In genomic region chr1:237672748-237673147, GRCh38 we compare ENCODE assay signal across 13 cellular contexts.
DNase-seq lines count a peak whose midpoint lies in the region; ATAC-seq, FAIRE-seq and TF ChIP-seq lines count a peak whose summit lies in the region.
"Had no signal": no experiment of that assay in that cellular context is flagged by ENCODE, and none has a peak within 500 bp of the region (broad histone marks: within the 10 kb centered on the region; RNA-seq: fewer than 3 reads in every experiment).

No MANE protein-coding gene starts in this region.

- H3K27ac ChIP-seq in C4-2B (no peak overlapping the region), H1 (ENCODE audit: low read depth, low read length) (no peak overlapping the region), testis (no peak overlapping the region)

- DNase-seq in GM10248 (ENCODE audit: extremely low spot score) (no peak), NCI-H526 treated with DMSO at 0.1 percent for 48 hours (lab: John Stamatoyannopoulos, UW) (peak; percentile 20), H1 (ENCODE audit: low read depth in 1 of 2, low spot score in 2 of 2) (no peak), pons (ENCODE audit: low spot score) (no peak), testis (no peak)
- DNase-seq in naive thymus-derived CD8-positive, alpha-beta T cell = no peak
- DNase-seq in stimulated activated CD4-positive, alpha-beta T cell treated with anti-CD3 and anti-CD28 coated beads, Interleukin-1b, Interleukin-23, amount 100 ng/mL, for 48 hours = no peak
- DNase-seq: NCI-H1048, nucleus accumbens had no signal

- TF ChIP-seq EP300 in H1 (IDR thresholded peaks at IDR 0.05; ENCODE audit: borderline replicate concordance in 1 of 2, low read depth in 2 of 2, low read length in 2 of 2) = no peak

- peak; percentile 70 for FAIRE-seq in H1 (lab: Jason Lieb, UNC)
- FAIRE-seq: G401.6 had no signal

- no peak overlapping the region for H4K91ac ChIP-seq in H1 (replicated peaks; ENCODE audit: insufficient read length, low read length)

- no peak overlapping the region for H3K4me2 ChIP-seq in H1 (ENCODE audit: insufficient read depth in 1 of 2, low read depth in 2 of 2, low read length in 2 of 2)

- H3K9me3 ChIP-seq in H1 (ENCODE audit: insufficient read depth in 2 of 2, low read depth in 1 of 2, low read length in 1 of 2) (no peaks in the 10 kb centered on the region), testis (no peaks in the 10 kb centered on the region)

- H3K27me3 ChIP-seq in H1 (replicated peaks in 1 of 4; ENCODE audit: control insufficient read depth in 3 of 4, extremely low read depth in 1 of 4, insufficient read depth in 3 of 4, low read length in 3 of 4) (no peaks in the 10 kb centered on the region), testis (no peaks in the 10 kb centered on the region)

- H3K4me1 ChIP-seq in H1 (replicated peaks in 1 of 4; ENCODE audit: control insufficient read depth in 3 of 4, insufficient read depth in 4 of 4, low read length in 3 of 4) (peaks cover 0 to 2% (median 0%) of the 10 kb centered on the region in 4 experiments; a peak in 1 of 7 replicates), testis (no peaks in the 10 kb centered on the region)

- H3K56ac ChIP-seq in H1 (replicated peaks; ENCODE audit: insufficient read length, low read depth, low read length) = no peak overlapping the region

- H3K4me3 ChIP-seq in H1 (ENCODE audit: extremely low read depth in 1 of 4, insufficient read depth in 2 of 4, low read depth in 3 of 4, low read length in 4 of 4) = no peak overlapping the region
- H3K4me3 ChIP-seq in testis = no peak overlapping the region

- CTCF ChIA-PET in GM10248 (lab: Yijun Ruan, JAX) = interaction anchor here (0.9 kb wide), 1 partner anchor 8 kb away, joined by 3 read pairs; no protein-coding TSS in a partner anchor
- CTCF ChIA-PET in H1 (lab: Charles Lee; ENCODE audit: partially characterized antibody) = interaction anchor here (0.6 to 1.4 kb wide), 8 partner anchors 8 to 127 kb away, joined by 3 to 5 read pairs (median 3); no protein-coding TSS in a partner anchor

- H3K23ac ChIP-seq in H1 (ENCODE audit: insufficient read length) = no peak overlapping the region

- peak; percentile 85 for TF ChIP-seq CTCF in C4-2B (conservative IDR thresholded peaks at IDR 0.05)
- TF ChIP-seq CTCF in GM10248 (IDR thresholded peaks at IDR 0.05; ENCODE audit: control extremely low read depth, extremely low read depth, low read depth, missing control alignments) = peak; percentile 15
- peak in 2 of 3 experiments; percentile 44 to 78; a peak in 3 of 4 replicates for TF ChIP-seq CTCF in H1 (IDR thresholded peaks at IDR 0.05; ENCODE audit: control extremely low read depth in 1 of 3, insufficient read depth in 1 of 3, low read depth in 1 of 3, low read length in 3 of 3)
- TF ChIP-seq CTCF in testis (IDR thresholded peaks at IDR 0.05) = no peak

- no peak overlapping the region for H2BK20ac ChIP-seq in H1 (ENCODE audit: low read length)

- no peak overlapping the region for H3K27ac Mint-ChIP-seq in naive thymus-derived CD8-positive, alpha-beta T cell
- H3K27ac Mint-ChIP-seq: activated T-helper 17 cell treated with anti-CD3 and anti-CD28 coated beads, Interleukin-2, amount 50 U/mL, for 72 hours; T-helper 2 cell treated with Interferon-gamma antibody and Interleukin-4, amounts not matched to agents 5 μg/mL and 100 μg/mL, for 36 hours had no signal

- H2BK12ac ChIP-seq in H1 (ENCODE audit: low read depth, low read length) = no peak overlapping the region

- no peak overlapping the region for H3K4me3 Mint-ChIP-seq in naive thymus-derived CD8-positive, alpha-beta T cell
- H3K4me3 Mint-ChIP-seq: activated T-helper 17 cell treated with anti-CD3 and anti-CD28 coated beads, Interleukin-2, amount 50 U/mL, for 72 hours; T-helper 2 cell treated with Interferon-gamma antibody and Interleukin-4, amounts not matched to agents 5 μg/mL and 100 μg/mL, for 36 hours had no signal

- H3K36me3 Mint-ChIP-seq in naive thymus-derived CD8-positive, alpha-beta T cell = peaks cover 0 to 2% (median 0%) of the 10 kb centered on the region in 3 donors

- no peak overlapping the region for H4K8ac ChIP-seq in H1 (ENCODE audit: extremely low read depth, insufficient read depth, low read length)

- no peak overlapping the region for H2AK5ac ChIP-seq in H1 (ENCODE audit: low read depth, low read length)

- no peak overlapping the region for H3K18ac ChIP-seq in H1 (ENCODE audit: extremely low read depth, low read length)

- H4K5ac ChIP-seq in H1 (ENCODE audit: insufficient read length, low read depth, low read length) = no peak overlapping the region

- no peak for ATAC-seq in naive thymus-derived CD8-positive, alpha-beta T cell
- ATAC-seq: activated T-helper 17 cell treated with anti-CD3 and anti-CD28 coated beads, Interleukin-2, amount 50 U/mL, for 72 hours had no signal

- no peaks in the 10 kb centered on the region for H3K79me1 ChIP-seq in H1 (ENCODE audit: low read depth, low read length)

- H4K20me1 ChIP-seq in H1 (replicated peaks in 1 of 2; ENCODE audit: control insufficient read depth in 1 of 2, insufficient read depth in 2 of 2, low read length in 2 of 2) = no peaks in the 10 kb centered on the region

- no peaks in the 10 kb centered on the region for H3K23me2 ChIP-seq in H1 (ENCODE audit: low read depth, low read length)

- H3K14ac ChIP-seq in H1 (ENCODE audit: insufficient read length) = no peak overlapping the region

- no peak overlapping the region for H3K4ac ChIP-seq in H1 (replicated peaks; ENCODE audit: insufficient read length, low read depth, low read length)

- no peak overlapping the region for H3K9ac ChIP-seq in H1 (replicated peaks in 1 of 4; ENCODE audit: extremely low read depth in 1 of 4, low read depth in 3 of 4, low read length in 3 of 4)

- intact Hi-C loops in testis (cut with DNase I; ENCODE audit: low total_unique reads) = no loop called here

- peak; percentile 48 to 65; a peak in 3 of 4 replicates for TF ChIP-seq RAD21 in H1 (IDR thresholded peaks at IDR 0.05 in 1 of 2, conservative IDR thresholded peaks at IDR 0.05 in 1 of 2; ENCODE audit: low read depth in 2 of 2, low read length in 2 of 2)

- no peak overlapping the region for H2AFZ ChIP-seq in H1 (ENCODE audit: low read length)

- H2BK120ac ChIP-seq in H1 (replicated peaks; ENCODE audit: low read depth, low read length) = no peak overlapping the region

- no peaks in the 10 kb centered on the region for H3K27me3 Mint-ChIP-seq in naive thymus-derived CD8-positive, alpha-beta T cell
- H3K27me3 Mint-ChIP-seq: activated T-helper 17 cell treated with anti-CD3 and anti-CD28 coated beads, Interleukin-2, amount 50 U/mL, for 72 hours had no signal

- no peaks in the 10 kb centered on the region for H3K79me2 ChIP-seq in H1 (ENCODE audit: control insufficient read depth in 1 of 2, insufficient read depth in 2 of 2, low read length in 2 of 2)

- 62% methylated on average over 2 of the region's 2 CpGs; no CpG with 5 or more reads in 1 of the 2 experiments for WGBS in H1 (ENCODE audit: extremely low coverage in 1 of 2, insufficient coverage in 1 of 2, insufficient read length in 1 of 2, insufficient replicate concordance in 2 of 2, low coverage in 1 of 2, low lambda C conversion rate in 2 of 2, missing lambda C conversion rate in 1 of 2), 2 experiments
- 75 to 77% methylated on average over 2 of the region's 2 CpGs for WGBS in testis, 2 donors

- H3K4me1 Mint-ChIP-seq in naive thymus-derived CD8-positive, alpha-beta T cell = no peaks in the 10 kb centered on the region
- H3K4me1 Mint-ChIP-seq: activated T-helper 17 cell treated with anti-CD3 and anti-CD28 coated beads, Interleukin-2, amount 50 U/mL, for 72 hours had no signal

- H3K9me3 Mint-ChIP-seq in naive thymus-derived CD8-positive, alpha-beta T cell = peaks cover 0 to 6% (median 4%) of the 10 kb centered on the region in 9 donors
- H3K9me3 Mint-ChIP-seq: activated T-helper 17 cell treated with anti-CD3 and anti-CD28 coated beads, Interleukin-2, amount 50 U/mL, for 72 hours; T-helper 2 cell treated with Interferon-gamma antibody and Interleukin-4, amounts not matched to agents 5 μg/mL and 100 μg/mL, for 36 hours had no signal

- H3K36me3 ChIP-seq in H1 (ENCODE audit: control insufficient read depth in 2 of 4, insufficient read depth in 4 of 4, low read length in 3 of 4) (no peaks in the 10 kb centered on the region), testis (ENCODE audit: low read depth, missing control alignments) (no peaks in the 10 kb centered on the region)

- TF ChIP-seq POLR2A in H1 (IDR thresholded peaks at IDR 0.05; ENCODE audit: control extremely low read depth in 1 of 2, low read depth in 2 of 2, low read length in 2 of 2) = no peak
- TF ChIP-seq POLR2A in testis (IDR thresholded peaks at IDR 0.05) = no peak

- POLR2A ChIA-PET in GM10248 (lab: Yijun Ruan, JAX) = no interaction called here
- POLR2A ChIA-PET in H1 (lab: Charles Lee; ENCODE audit: partially characterized antibody) = no interaction called here
- POLR2A ChIA-PET in naive thymus-derived CD8-positive, alpha-beta T cell (lab: Charles Lee) = no interaction called here

- H2BK5ac ChIP-seq in H1 (ENCODE audit: low read depth, low read length) = no peak overlapping the region

- H2BK15ac ChIP-seq in H1 (ENCODE audit: low read length) = no peak overlapping the region

TF ChIP-seq in H1, 55 proteins besides CTCF, POLR2A, EP300 and RAD21 (continues in another document):
- TF ChIP-seq BACH1 (IDR thresholded peaks at IDR 0.05; ENCODE audit: low read length) = no peak
- TF ChIP-seq TCF12 (IDR thresholded peaks at IDR 0.05; ENCODE audit: low read depth, low read length) = no peak
- TF ChIP-seq USF2 (IDR thresholded peaks at IDR 0.05; ENCODE audit: low read length) = no peak
- TF ChIP-seq E2F6 (IDR thresholded peaks at IDR 0.05) = no peak
- no peak for TF ChIP-seq CTBP2 (IDR thresholded peaks at IDR 0.05; ENCODE audit: borderline replicate concordance, insufficient read depth, insufficient read length, low read length)
- TF ChIP-seq KDM5A (IDR thresholded peaks at IDR 0.05; ENCODE audit: low read length) = no peak
- no peak for TF ChIP-seq MAX (IDR thresholded peaks at IDR 0.05)
- no peak for TF ChIP-seq YY1 (IDR thresholded peaks at IDR 0.05; ENCODE audit: low read depth, low read length)

Comparison
In these comparisons a context has a peak if more than half of its experiments do, and no peak if none do; other contexts are left out.
1. CTCF ChIP-seq: peak in C4-2B (single experiment), GM10248 (single experiment) and H1 (2 of 3); none in testis (0 of 3).